Comparison of ENCODE assay signal across 21 cellular contexts in genomic region chr3:12598890-12599289, GRCh38. TPM values are rescaled to one million over a fixed set of nuclear protein-coding genes. Genes with fewer than 3 reads are reported as not detected.
DNase-seq lines count a peak whose midpoint lies in the region; ATAC-seq, FAIRE-seq and TF ChIP-seq lines count a peak whose summit lies in the region.
"Had no signal": no experiment of that assay in that cellular context is flagged by ENCODE, and none has a peak within 500 bp of the region (broad histone marks: within the 10 kb centered on the region; RNA-seq: fewer than 3 reads in every experiment).

No MANE protein-coding gene starts in this region.

- no peaks in the 10 kb centered on the region for H3K27me3 Mint-ChIP-seq in activated CD4-positive, alpha-beta T cell treated with anti-CD3 and anti-CD28 coated beads for 36 hours
- H3K27me3 Mint-ChIP-seq in chondrocyte (ENCODE audit: low read depth), result no peaks in the 10 kb centered on the region

- H3K4me1 ChIP-seq in pancreas (peaks cover 0 to 11% (median 8%) of the 10 kb centered on the region in 3 donors), stomach (peaks cover 0 to 13% (median 2%) of the 10 kb centered on the region in 4 donors)
- H3K4me1 ChIP-seq: BE2C had no signal

- no peak for FAIRE-seq in pancreas (lab: Jason Lieb, UNC)
- FAIRE-seq: GM12878, K562 had no signal

- H3K36me3 Mint-ChIP-seq in activated CD4-positive, alpha-beta T cell treated with anti-CD3 and anti-CD28 coated beads for 36 hours (ENCODE audit: low read depth), result peaks cover 49% of the 10 kb centered on the region
- H3K36me3 Mint-ChIP-seq in chondrocyte (ENCODE audit: low read depth), result peaks cover 29% of the 10 kb centered on the region

- POLR2A ChIA-PET in activated CD4-positive, alpha-beta T cell treated with anti-CD3 and anti-CD28 coated beads for 36 hours (lab: Charles Lee), result interaction anchor here (1.0 kb wide), 1 partner anchor 14 kb away, joined by 3 read pairs; no protein-coding TSS in a partner anchor

- no peak overlapping the region for H3K4me3 Mint-ChIP-seq in activated CD4-positive, alpha-beta T cell treated with anti-CD3 and anti-CD28 coated beads for 36 hours
- H3K4me3 Mint-ChIP-seq in chondrocyte (ENCODE audit: unreplicated experiment), result no peak overlapping the region

- ATAC-seq in activated CD4-positive, alpha-beta T cell treated with anti-CD3 and anti-CD28 coated beads for 36 hours, result no peak
- ATAC-seq in pancreas, result peak in 3 of 4 donors; percentile 33 to 49 (median 35)
- ATAC-seq: GM12878, K562 had no signal

- peaks cover 0 to 26% (median 4%) of the 10 kb centered on the region in 3 donors for H3K36me3 ChIP-seq in pancreas
- H3K36me3 ChIP-seq in stomach, result peaks cover 45 to 100% (median 98%) of the 10 kb centered on the region in 4 donors

- no peaks in the 10 kb centered on the region for H3K9me3 ChIP-seq in pancreas
- H3K9me3 ChIP-seq in stomach, result no peaks in the 10 kb centered on the region
- H3K9me3 ChIP-seq: BE2C had no signal

- H3K9me3 Mint-ChIP-seq in activated CD4-positive, alpha-beta T cell treated with anti-CD3 and anti-CD28 coated beads for 36 hours (ENCODE audit: low read depth), result no peaks in the 10 kb centered on the region
- no peaks in the 10 kb centered on the region for H3K9me3 Mint-ChIP-seq in chondrocyte (ENCODE audit: low read depth)

- H3K27me3 ChIP-seq in pancreas, result no peaks in the 10 kb centered on the region
- no peaks in the 10 kb centered on the region for H3K27me3 ChIP-seq in stomach
- H3K27me3 ChIP-seq: BE2C had no signal

- no peak for DNase-seq in activated CD4-positive, alpha-beta T cell treated with anti-CD3 and anti-CD28 coated beads for 36 hours
- no peak for DNase-seq in activated CD4-positive, alpha-beta T cell treated with anti-CD3 and anti-CD28 coated beads, Interleukin-2, amount 50 U/mL, for 48 hours
- DNase-seq in EH (ENCODE audit: low read depth) (peak; percentile 36), chondrocyte (ENCODE audit: low spot score) (no peak), pancreas (no peak), cardiac septum (ENCODE audit: low spot score) (no peak), stomach (no peak), head of caudate nucleus (no peak)
- DNase-seq: 8988T; BE2C; DND-41; GDM1; GOT3; MV-4-11; NCI-H1417 treated with DMSO at 0.1 percent for 48 hours; NCI-H2029; NCI-H2171; NCI-H446; NK-92 treated with Interleukin-12 subunit alpha and Interleukin-12 subunit beta, amount 100 ng/mL, for 24 hours had no signal

- no peak for TF ChIP-seq POLR2A in stomach (IDR thresholded peaks at IDR 0.05)

- intact Hi-C loops in activated CD4-positive, alpha-beta T cell treated with anti-CD3 and anti-CD28 coated beads for 36 hours (cut with DNase I, micrococcal nuclease), result no loop called here
- intact Hi-C loops in pancreas (cut with DNase I) (no loop called here), cardiac septum (cut with DNase I) (no loop called here), stomach (cut with DNase I; ENCODE audit: low total_unique reads) (no loop called here), head of caudate nucleus (cut with DNase I) (no loop called here)

- H3K27ac Mint-ChIP-seq in activated CD4-positive, alpha-beta T cell treated with anti-CD3 and anti-CD28 coated beads for 36 hours, result peak overlapping the region; percentile 7
- peak overlapping the region; percentile 86 for H3K27ac Mint-ChIP-seq in chondrocyte (ENCODE audit: unreplicated experiment)

- no peak for TF ChIP-seq EP300 in stomach (IDR thresholded peaks at IDR 0.05)

- peaks cover 3% of the 10 kb centered on the region for H3K4me1 Mint-ChIP-seq in activated CD4-positive, alpha-beta T cell treated with anti-CD3 and anti-CD28 coated beads for 36 hours
- H3K4me1 Mint-ChIP-seq in chondrocyte (ENCODE audit: low read depth), result peaks cover 22% of the 10 kb centered on the region

- TF ChIP-seq CTCF in chondrocyte (IDR thresholded peaks at IDR 0.05) (no peak), pancreas (IDR thresholded peaks at IDR 0.05) (no peak), stomach (IDR thresholded peaks at IDR 0.05) (no peak)

- no peak overlapping the region for H3K4me3 ChIP-seq in pancreas
- H3K4me3 ChIP-seq in stomach, result no peak overlapping the region
- H3K4me3 ChIP-seq: GM12878, K562 had no signal

- H3K27ac ChIP-seq in pancreas (peak overlapping the region in 2 of 4 donors; percentile 19 to 24), stomach (peak overlapping the region in 1 of 5 donors; percentile 32)

- CTCF ChIA-PET in activated CD4-positive, alpha-beta T cell treated with anti-CD3 and anti-CD28 coated beads for 36 hours (lab: Charles Lee), result interaction anchor here (0.9 to 1.2 kb wide), 2 partner anchors 31 to 121 kb away, joined by 3 to 4 read pairs; no protein-coding TSS in a partner anchor

RNA-seq across cellular contexts. Expression of gene MKRN2, which starts 42.0 kb away (rescaled TPM):
- 10 to 100 TPM; 21.5 to 24.9 TPM for total RNA-seq in activated CD4-positive, alpha-beta T cell treated with anti-CD3 and anti-CD28 coated beads for 36 hours
- total RNA-seq in chondrocyte (32.8 to 36.2 TPM (median 34.5 TPM) in 3 replicates), pancreas (10 to 100 TPM; 11.8 to 17.0 (median 13.9) TPM), cardiac septum (27.9 TPM), stomach (10 to 100 TPM; 15.6 to 39.1 (median 31.5) TPM)
- polyA plus RNA-seq in pancreas (10 to 100 TPM in 1 of 2 donors, 1 to 10 TPM in 1; 8.5 to 11.8 TPM), stomach (10 to 100 TPM; 13.3 to 15.7 (median 14.4) TPM)

RNA-seq across cellular contexts. Expression of gene MKRN2OS, which starts 53.6 kb away (rescaled TPM):
- not detected for total RNA-seq in activated CD4-positive, alpha-beta T cell treated with anti-CD3 and anti-CD28 coated beads for 36 hours
- not detected in 3 replicates for total RNA-seq in chondrocyte
- 1 to 10 TPM; 1.5 to 3.9 (median 2.4) TPM for total RNA-seq in pancreas
- polyA plus RNA-seq in pancreas, result 1 to 10 TPM; 1.9 to 3.2 TPM
- 0.48 TPM for total RNA-seq in cardiac septum
- total RNA-seq in stomach, result 1 to 10 TPM in 1 of 5 donors, not detected in 4; 3.1 TPM
- 10 to 100 TPM in 1 of 3 donors, 1 to 10 TPM in 2; 3.8 to 11.0 (median 4.9) TPM for polyA plus RNA-seq in stomach
